In the genomic region with DNA sequence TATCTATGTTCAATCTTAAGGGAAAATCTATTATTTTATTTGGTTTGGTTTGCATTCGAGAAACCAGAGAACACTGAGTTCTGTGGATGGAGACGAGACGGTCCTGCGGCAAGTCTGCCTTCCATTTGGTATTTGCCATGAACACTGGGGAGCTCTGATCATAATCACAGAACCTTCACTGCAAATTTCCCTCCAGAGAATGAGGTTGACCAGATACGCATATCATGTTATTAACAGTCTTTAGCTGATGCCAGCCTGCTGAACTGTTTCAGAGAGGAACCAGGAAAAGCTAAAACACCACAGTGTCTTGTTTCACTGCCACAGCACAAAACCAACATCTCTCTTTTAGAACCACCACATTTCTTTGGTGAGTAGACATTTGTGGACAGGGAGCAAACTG, we compare ENCODE assay signal across 7 cellular contexts.
"Had no signal": no experiment of that assay in that cellular context is flagged by ENCODE, and none has a peak within 500 bp of the region (broad histone marks: within the 10 kb centered on the region; RNA-seq: fewer than 3 reads in every experiment).

No MANE protein-coding gene starts in this region.

- H3K36me3 ChIP-seq: HAP-1 had no signal

- H3K27ac ChIP-seq: GM23248 had no signal

- ATAC-seq: HCT116 had no signal

- H3K4me3 ChIP-seq: GM23248, HAP-1 had no signal

- H2AFZ ChIP-seq: GM23248 had no signal

- H3K4me1 ChIP-seq: HAP-1 had no signal

- DNase-seq: GM23248, GOT3, H7, HFFc6, IMR-90 had no signal

- H3K9me3 ChIP-seq: HAP-1 had no signal

- H3K9ac ChIP-seq: GM23248 had no signal
